In the genomic region with DNA sequence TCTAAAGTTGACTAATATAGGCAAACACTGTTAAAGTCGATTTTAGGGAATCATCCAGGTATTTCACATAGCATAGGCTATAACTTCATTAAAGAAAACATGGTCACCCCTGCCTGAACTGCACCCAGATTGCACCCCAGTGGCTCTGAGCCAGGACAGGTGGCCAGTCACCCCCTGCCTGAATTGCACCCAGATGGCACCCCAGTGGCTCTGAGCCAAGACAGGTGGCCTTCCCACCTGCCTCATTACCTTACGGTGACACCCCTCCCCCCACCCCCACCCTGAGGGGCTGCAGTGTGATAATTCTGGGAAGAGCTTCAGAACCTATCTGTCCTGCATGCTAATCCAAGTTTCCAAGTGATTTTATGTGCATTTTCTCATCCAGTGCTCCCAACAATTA, we compare ENCODE assay signal across 19 cellular contexts.
"Had no signal": no experiment of that assay in that cellular context is flagged by ENCODE, and none has a peak within 500 bp of the region (broad histone marks: within the 10 kb centered on the region; RNA-seq: fewer than 3 reads in every experiment).

No MANE protein-coding gene starts in this region.

- H3K9me3 Mint-ChIP-seq: natural killer cell treated with Interleukin-12 subunit alpha and Interleukin-12 subunit beta and Interleukin-15 and Interleukin-18, amount 100 ng/mL, for 72 hours; neural progenitor cell had no signal

- DNase-seq: dorsolateral prefrontal cortex; effector CD8-positive, alpha-beta T cell; foreskin melanocyte; heart left ventricle; hippocampal formation; left colon; left ventricle myocardium superior; mesenchymal stem cell; midbrain; nucleus accumbens; ovary; small intestine; stimulated activated CD4-positive, alpha-beta T cell treated with anti-CD3 and anti-CD28 coated beads, Interleukin-12 subunit alpha, Interleukin-12 subunit beta, amount 100 ng/mL, for 4 hours; stimulated activated naive CD4-positive, alpha-beta T cell treated with Interleukin-2 at 50 U/mL for 16 hours; trophoblast cell had no signal

- H3K27ac Mint-ChIP-seq: natural killer cell treated with Interleukin-12 subunit alpha and Interleukin-12 subunit beta and Interleukin-15 and Interleukin-18, amount 100 ng/mL, for 72 hours; neural progenitor cell; progenitor cell of endocrine pancreas had no signal

- H3K36me3 Mint-ChIP-seq: neural progenitor cell had no signal

- ATAC-seq: heart left ventricle; left colon; left ventricle myocardium superior; natural killer cell treated with Interleukin-12 subunit alpha and Interleukin-12 subunit beta and Interleukin-15 and Interleukin-18, amount 100 ng/mL, for 72 hours; right cardiac atrium had no signal

- H3K4me1 Mint-ChIP-seq: neural progenitor cell had no signal

- H3K4me3 Mint-ChIP-seq: natural killer cell treated with Interleukin-12 subunit alpha and Interleukin-12 subunit beta and Interleukin-15 and Interleukin-18, amount 100 ng/mL, for 72 hours; neural progenitor cell had no signal
